Comparison of ENCODE assay signal across 1 cellular context in genomic region chr17:30236807-30237206, GRCh38.
TF ChIP-seq lines count a peak whose summit lies in the region.

No MANE protein-coding gene starts in this region.

TF ChIP-seq in GM23338, 12 proteins besides CTCF, POLR2A, EP300 and RAD21 (continued from another document):
- no peak for TF ChIP-seq REST (IDR thresholded peaks at IDR 0.05; ENCODE audit: unreplicated experiment)
